Comparison of ENCODE assay signal across 1 cellular context in the genomic region with DNA sequence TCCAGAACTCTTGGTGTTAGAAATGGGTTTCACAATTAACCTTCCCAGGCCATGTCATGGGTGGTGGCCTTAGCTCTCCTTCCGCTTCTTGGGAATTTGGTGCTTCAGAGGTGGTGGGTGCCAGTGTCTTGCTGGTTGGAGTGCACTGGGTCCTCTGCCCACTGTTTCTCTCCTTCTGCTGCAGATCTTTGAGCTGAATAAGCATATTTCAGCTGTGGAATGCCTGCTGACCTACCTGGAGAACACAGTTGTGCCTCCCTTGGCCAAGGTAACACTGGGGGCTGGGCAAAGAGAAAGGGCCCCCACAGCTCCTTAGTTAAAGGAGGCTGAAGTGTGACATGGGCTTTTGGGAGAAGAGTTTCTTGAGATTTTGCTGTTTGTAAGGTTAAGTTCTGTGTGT.
A peak's percentile ranks its signal among the peaks of the same experiment; 100 is the strongest.
TF ChIP-seq lines count a peak whose summit lies in the region.

No MANE protein-coding gene starts in this region.

TF ChIP-seq in K562, 482 proteins besides CTCF, POLR2A, EP300 and RAD21:
- TF ChIP-seq GTF2E2 (tag; IDR thresholded peaks at IDR 0.05), result no peak
- TF ChIP-seq, protein P1, sequence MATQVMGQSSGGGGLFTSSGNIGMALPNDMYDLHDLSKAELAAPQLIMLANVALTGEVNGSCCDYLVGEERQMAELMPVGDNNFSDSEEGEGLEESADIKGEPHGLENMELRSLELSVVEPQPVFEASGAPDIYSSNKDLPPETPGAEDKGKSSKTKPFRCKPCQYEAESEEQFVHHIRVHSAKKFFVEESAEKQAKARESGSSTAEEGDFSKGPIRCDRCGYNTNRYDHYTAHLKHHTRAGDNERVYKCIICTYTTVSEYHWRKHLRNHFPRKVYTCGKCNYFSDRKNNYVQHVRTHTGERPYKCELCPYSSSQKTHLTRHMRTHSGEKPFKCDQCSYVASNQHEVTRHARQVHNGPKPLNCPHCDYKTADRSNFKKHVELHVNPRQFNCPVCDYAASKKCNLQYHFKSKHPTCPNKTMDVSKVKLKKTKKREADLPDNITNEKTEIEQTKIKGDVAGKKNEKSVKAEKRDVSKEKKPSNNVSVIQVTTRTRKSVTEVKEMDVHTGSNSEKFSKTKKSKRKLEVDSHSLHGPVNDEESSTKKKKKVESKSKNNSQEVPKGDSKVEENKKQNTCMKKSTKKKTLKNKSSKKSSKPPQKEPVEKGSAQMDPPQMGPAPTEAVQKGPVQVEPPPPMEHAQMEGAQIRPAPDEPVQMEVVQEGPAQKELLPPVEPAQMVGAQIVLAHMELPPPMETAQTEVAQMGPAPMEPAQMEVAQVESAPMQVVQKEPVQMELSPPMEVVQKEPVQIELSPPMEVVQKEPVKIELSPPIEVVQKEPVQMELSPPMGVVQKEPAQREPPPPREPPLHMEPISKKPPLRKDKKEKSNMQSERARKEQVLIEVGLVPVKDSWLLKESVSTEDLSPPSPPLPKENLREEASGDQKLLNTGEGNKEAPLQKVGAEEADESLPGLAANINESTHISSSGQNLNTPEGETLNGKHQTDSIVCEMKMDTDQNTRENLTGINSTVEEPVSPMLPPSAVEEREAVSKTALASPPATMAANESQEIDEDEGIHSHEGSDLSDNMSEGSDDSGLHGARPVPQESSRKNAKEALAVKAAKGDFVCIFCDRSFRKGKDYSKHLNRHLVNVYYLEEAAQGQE (CRISPR knock-in tag; IDR thresholded peaks at IDR 0.05; ENCODE audit: low read depth), result no peak
- no peak for TF ChIP-seq ZNF507 (tag; conservative IDR thresholded peaks at IDR 0.05)
- no peak for TF ChIP-seq CBX3 (IDR thresholded peaks at IDR 0.05; ENCODE audit: borderline replicate concordance in 1 of 2, low read length in 2 of 2)
- no peak for TF ChIP-seq ESRRB (CRISPR knock-in tag; IDR thresholded peaks at IDR 0.05; ENCODE audit: borderline replicate concordance)
- no peak for TF ChIP-seq FOSL1 (tag; conservative IDR thresholded peaks at IDR 0.05)
- no peak for TF ChIP-seq SMAD2 (IDR thresholded peaks at IDR 0.05; ENCODE audit: low read depth, low read length)
- TF ChIP-seq C11orf30 (IDR thresholded peaks at IDR 0.05; ENCODE audit: low read depth), result 0 out of 2 replicates have a peak, but pooled peaks have one; percentile 6
TF ChIP-seq in K562: peak in this region for 1.
